10 cellular contexts compared by ENCODE assay signal in the genomic region with DNA sequence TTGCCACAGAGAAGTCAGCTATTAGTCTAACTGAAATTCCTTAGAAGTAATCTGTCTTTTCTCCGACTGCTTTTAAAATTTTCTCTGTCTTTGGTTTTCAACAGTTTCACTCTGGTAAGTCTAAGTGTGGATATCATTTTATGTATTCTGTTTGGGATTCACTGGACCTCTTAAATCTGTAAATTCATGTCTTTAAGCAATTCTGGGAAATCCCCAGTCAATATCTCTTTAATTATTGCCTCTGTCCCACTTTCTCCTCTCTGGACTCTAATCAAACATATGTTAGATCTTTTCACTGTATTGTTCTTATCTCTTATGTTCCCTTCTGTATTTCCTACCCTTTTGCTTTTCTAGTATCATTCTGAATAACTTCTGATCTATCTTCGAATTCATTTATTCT. TPM values are rescaled to one million over a fixed set of nuclear protein-coding genes. Genes with fewer than 3 reads are reported as not detected.
"Had no signal": no experiment of that assay in that cellular context is flagged by ENCODE, and none has a peak within 500 bp of the region (broad histone marks: within the 10 kb centered on the region; RNA-seq: fewer than 3 reads in every experiment).

No MANE protein-coding gene starts in this region.

- H3K4me1 ChIP-seq: HAP-1 had no signal

- FAIRE-seq: H1, H54 had no signal

- DNase-seq: GM23248, GOT3, H7, H9, HCEC 1CT, HFFc6 had no signal

- H3K27ac Mint-ChIP-seq: GM23338, H9, HFFc6 had no signal

- H3K36me3 ChIP-seq: HAP-1 had no signal

- H3K4me3 ChIP-seq: GM23248, GM23338, HAP-1 had no signal

- H3K27ac ChIP-seq: GM23248 had no signal

- H3K9me3 ChIP-seq: HAP-1 had no signal

- H3K4me2 ChIP-seq: GM23338 had no signal

- H2AFZ ChIP-seq: GM23248, GM23338 had no signal

- H3K9ac ChIP-seq: GM23248 had no signal

- H3K9me3 Mint-ChIP-seq: GM23338, H9, HFFc6 had no signal

- H3K4me3 Mint-ChIP-seq: GM23338, H9, HFFc6 had no signal

RNA-seq across cellular contexts. Expression of gene CFAP43, which starts 29.9 kb away (rescaled TPM):
- total RNA-seq: GM23248 had no signal
